ENCODE assay signal across 10 cellular contexts in the genomic region with DNA sequence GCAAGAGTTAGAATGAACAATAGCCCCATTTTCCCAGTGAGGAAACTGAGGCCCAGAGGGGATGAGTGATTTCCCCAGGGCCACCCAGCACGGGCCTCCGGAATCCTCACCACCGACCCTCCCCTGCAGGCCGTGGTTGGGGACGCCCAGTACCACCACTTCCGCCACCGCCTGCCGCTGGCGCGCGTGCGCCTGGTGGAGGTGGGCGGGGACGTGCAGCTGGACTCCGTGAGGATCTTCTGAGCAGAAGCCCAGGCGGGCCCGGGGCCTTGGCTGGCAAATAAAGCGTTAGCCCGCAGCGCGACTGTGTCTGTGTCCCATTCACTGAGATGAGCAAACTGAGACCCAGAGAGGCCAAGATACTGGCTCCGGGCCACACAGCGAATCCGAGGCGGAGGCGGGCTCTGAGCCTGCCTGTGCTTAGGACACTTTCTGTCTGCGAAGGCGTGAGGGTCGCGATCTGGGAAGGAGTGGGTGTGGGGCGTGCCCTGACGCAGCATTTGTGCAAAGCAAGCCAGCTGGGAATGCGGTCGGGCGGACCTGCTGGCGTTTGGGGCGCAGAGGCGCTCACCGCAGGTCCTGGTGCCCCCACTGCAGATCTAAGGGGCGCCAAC. TPM values are rescaled to one million over a fixed set of nuclear protein-coding genes. Genes with fewer than 3 reads are reported as not detected.
A peak's percentile ranks its signal among the peaks of the same experiment; 100 is the strongest.
DNase-seq lines count a peak whose midpoint lies in the region; ATAC-seq, FAIRE-seq and TF ChIP-seq lines count a peak whose summit lies in the region.
"Not testable (repeated sequence)": the region's sequence is repeated elsewhere in the genome, so short reads cannot be mapped to it uniquely, and the experiment has no call there.
"Had no signal": no experiment of that assay in that cellular context is flagged by ENCODE, and none has a peak within 500 bp of the region (broad histone marks: within the 10 kb centered on the region; RNA-seq: fewer than 3 reads in every experiment).

No MANE protein-coding gene starts in this region.

- H3K27me3 Mint-ChIP-seq in GM23338 (ENCODE audit: insufficient read depth, low read depth, poor library complexity), result peaks cover 18% of the 10 kb centered on the region
- peaks cover 14% of the 10 kb centered on the region for H3K27me3 Mint-ChIP-seq in activated CD8-positive, alpha-beta T cell treated with anti-CD3 and anti-CD28 coated beads, Interleukin-2, amount 10 ng/mL, durations not matched to agents 7 days and 5 days (ENCODE audit: low read depth)

- H3K27me3 ChIP-seq in GM23338 (ENCODE audit: insufficient read depth), result peaks cover 11% of the 10 kb centered on the region; the same call in 1 of the 2 replicates
- H3K27me3 ChIP-seq in keratinocyte (ENCODE audit: control insufficient read depth, extremely low read depth, insufficient read depth, low read length); psoas muscle (ENCODE audit: insufficient read depth in 3 of 3, low read length in 2 of 3): not testable (repeated sequence)

- ATAC-seq in GM18858 (IDR thresholded peaks at IDR 0.05; ENCODE audit: unreplicated experiment), result peak; percentile 49
- peak; percentile 81 for ATAC-seq in GM23338
- ATAC-seq in HG03354 (IDR thresholded peaks at IDR 0.05; ENCODE audit: poor library complexity, severe bottlenecking, unreplicated experiment), result peak; percentile 69
- peak; percentile 90 for ATAC-seq in activated CD8-positive, alpha-beta T cell treated with anti-CD3 and anti-CD28 coated beads, Interleukin-2, amount 10 ng/mL, durations not matched to agents 7 days and 5 days
- ATAC-seq in psoas muscle, result peak; percentile 62 to 86 (median 80)

- H3K4me2 ChIP-seq in GM23338 (peak overlapping the region; percentile 49; the same call in 1 of the 2 replicates), keratinocyte (ENCODE audit: control insufficient read depth, extremely low read depth, insufficient read depth, low read depth, low read length) (peak overlapping the region; percentile 52)

- not testable (repeated sequence) for H3K27ac Mint-ChIP-seq in GM23338; activated CD8-positive, alpha-beta T cell treated with anti-CD3 and anti-CD28 coated beads, Interleukin-2, amount 10 ng/mL, durations not matched to agents 7 days and 5 days

- dilution Hi-C loops in keratinocyte (cut with MboI; ENCODE audit: extremely low pct_ligation_motif_present, low sequenced_read_pairs), result not testable (repeated sequence)

- not testable (repeated sequence) for H3K36me3 Mint-ChIP-seq in GM23338 (ENCODE audit: low read depth); activated CD8-positive, alpha-beta T cell treated with anti-CD3 and anti-CD28 coated beads, Interleukin-2, amount 10 ng/mL, durations not matched to agents 7 days and 5 days (ENCODE audit: low read depth)

- H3K9ac ChIP-seq in keratinocyte (ENCODE audit: control insufficient read depth, extremely low read depth, insufficient read depth, low read length), result not testable (repeated sequence)

- not testable (repeated sequence) for H3F3A ChIP-seq in GM23338 (replicated peaks; ENCODE audit: low read depth)

- not testable (repeated sequence) for H3K4me1 Mint-ChIP-seq in GM23338; activated CD8-positive, alpha-beta T cell treated with anti-CD3 and anti-CD28 coated beads, Interleukin-2, amount 10 ng/mL, durations not matched to agents 7 days and 5 days (ENCODE audit: low read depth)

- H3K4me3 Mint-ChIP-seq in GM23338; activated CD8-positive, alpha-beta T cell treated with anti-CD3 and anti-CD28 coated beads, Interleukin-2, amount 10 ng/mL, durations not matched to agents 7 days and 5 days: not testable (repeated sequence)

- H2AFZ ChIP-seq in GM23338; keratinocyte (ENCODE audit: control insufficient read depth, low read length): not testable (repeated sequence)

- FAIRE-seq in endometrium (lab: Jason Lieb, UNC) (peak; percentile 93), keratinocyte (lab: Jason Lieb, UNC) (peak; percentile 99)

- not testable (repeated sequence) for H3K9me2 ChIP-seq in GM23338 (ENCODE audit: insufficient read depth)

- intact Hi-C loops in psoas muscle (cut with DNase I), result not testable (repeated sequence)

- CTCF ChIA-PET in activated CD8-positive, alpha-beta T cell treated with anti-CD3 and anti-CD28 coated beads, Interleukin-2, amount 10 ng/mL, durations not matched to agents 7 days and 5 days (lab: Charles Lee), result not testable (repeated sequence)

- POLR2A ChIA-PET in activated CD8-positive, alpha-beta T cell treated with anti-CD3 and anti-CD28 coated beads, Interleukin-2, amount 10 ng/mL, durations not matched to agents 7 days and 5 days (lab: Charles Lee), result not testable (repeated sequence)

- not testable (repeated sequence) for H3K79me2 ChIP-seq in GM23338 (replicated peaks; ENCODE audit: insufficient read depth); keratinocyte (ENCODE audit: control insufficient read depth, insufficient read depth, low read length)

- not testable (repeated sequence) for H3K9me3 ChIP-seq in keratinocyte (ENCODE audit: control insufficient read depth, low read depth, low read length); psoas muscle

- TF ChIP-seq CTCF in GM23338 (conservative IDR thresholded peaks at IDR 0.05; ENCODE audit: low read depth in 2 of 2); keratinocyte (optimal IDR thresholded peaks at IDR 0.05 in 1 of 3, IDR thresholded peaks at IDR 0.05 in 1 of 3, conservative IDR thresholded peaks at IDR 0.05 in 1 of 3; ENCODE audit: extremely low read depth in 1 of 3, insufficient read depth in 2 of 3, low read length in 3 of 3); psoas muscle (IDR thresholded peaks at IDR 0.05): not testable (repeated sequence)

- not testable (repeated sequence) for H3K4me1 ChIP-seq in GM23338 (ENCODE audit: insufficient read depth); psoas muscle
- H3K4me1 ChIP-seq in keratinocyte (ENCODE audit: control insufficient read depth, extremely low read depth, insufficient read depth, low read length), result peaks cover 35% of the 10 kb centered on the region

- no CpG with 5 or more reads among the region's 40 CpGs for WGBS in psoas muscle, 3 donors

- not testable (repeated sequence) for H3K36me3 ChIP-seq in GM23338 (ENCODE audit: insufficient read depth); keratinocyte (ENCODE audit: control insufficient read depth in 2 of 2, extremely low read depth in 1 of 2, insufficient read depth in 2 of 2, low read length in 2 of 2); psoas muscle (ENCODE audit: insufficient read depth in 1 of 2, low read depth in 1 of 2)

- not testable (repeated sequence) for DNase-seq in GM23338 (ENCODE audit: low spot score); activated CD8-positive, alpha-beta T cell treated with anti-CD3 and anti-CD28 coated beads, Interleukin-2, amount 10 ng/mL, durations not matched to agents 7 days and 5 days; keratinocyte (ENCODE audit: low read depth, low spot score); psoas muscle

- not testable (repeated sequence) for H3K27ac ChIP-seq in GM23338 (ENCODE audit: low read depth); keratinocyte (ENCODE audit: control insufficient read depth, insufficient read depth, low read length); psoas muscle

- peak overlapping the region; percentile 43; the same call in 1 of the 2 replicates for H3K4me3 ChIP-seq in GM23338
- H3K4me3 ChIP-seq in keratinocyte (ENCODE audit: control insufficient read depth in 2 of 3, extremely low read depth in 1 of 3, insufficient read depth in 2 of 3, low read depth in 1 of 3, low read length in 3 of 3), result not testable (repeated sequence)
- peak overlapping the region; percentile 46 for H3K4me3 ChIP-seq in psoas muscle

- not testable (repeated sequence) for H4K20me1 ChIP-seq in GM23338 (replicated peaks; ENCODE audit: insufficient read depth); keratinocyte (ENCODE audit: control insufficient read depth, extremely low read depth, insufficient read depth, low read length)

- H3K9me3 Mint-ChIP-seq in GM23338; activated CD8-positive, alpha-beta T cell treated with anti-CD3 and anti-CD28 coated beads, Interleukin-2, amount 10 ng/mL, durations not matched to agents 7 days and 5 days (ENCODE audit: insufficient read depth): not testable (repeated sequence)

- not testable (repeated sequence) for H3K9me1 ChIP-seq in keratinocyte (ENCODE audit: control insufficient read depth, extremely low read depth, insufficient read depth, low read length)

RNA-seq across cellular contexts. Expression of gene LGALS7B, which starts 2.6 kb away (rescaled TPM):
- total RNA-seq in GM23338 (2014; rRNA removed; shearing (Covaris generic)), result 2.4 TPM in 1 of 2 replicates, not detected in the other
- polyA plus RNA-seq in GM23338 (2016; fragmentation: Nextera tagmentation; extraction: Ambion mirVana) (6.6 and 8.6 TPM in 2 replicates), keratinocyte (1,330 to 7,133 TPM (median 1,668 TPM) in 3 replicates), psoas muscle (under 1 TPM in 1 of 3 donors, not detected in 2; 0.91 TPM)
- not detected for total RNA-seq in activated CD8-positive, alpha-beta T cell treated with anti-CD3 and anti-CD28 coated beads, Interleukin-2, amount 10 ng/mL, durations not matched to agents 7 days and 5 days
- polyA plus RNA-seq in keratinocyte (2011; ENCODE audit: low read depth), result 2,078 TPM
- 1,317 and 3,328 TPM in 2 replicates for polyA plus RNA-seq in keratinocyte (2011; cell fraction: cytosol; rRNA removed)
- 746 and 1,115 TPM in 2 replicates for polyA plus RNA-seq in keratinocyte (2011; cell fraction: nucleus; rRNA removed)
- 3,308 and 8,816 TPM in 2 replicates for polyA plus RNA-seq in keratinocyte (2012; ENCODE audit: low replicate concordance)
- polyA minus RNA-seq in keratinocyte, result 127 to 666 TPM (median 341 TPM) in 3 replicates
- 1,769 TPM for polyA minus RNA-seq in keratinocyte (2011; cell fraction: cytosol; rRNA and poly(A)+ RNA removed)
- polyA minus RNA-seq in keratinocyte (2011; cell fraction: nucleus; rRNA and poly(A)+ RNA removed), result 213 and 279 TPM in 2 replicates
- total RNA-seq in psoas muscle, result not detected
- total RNA-seq: activated naive CD8-positive, alpha-beta T cell treated with anti-CD3 and anti-CD28 coated beads for 36 hours; neural crest cell had no signal

RNA-seq across cellular contexts. Expression of gene LGALS7, which starts 18.2 kb away (rescaled TPM):
- not detected in 2 replicates for total RNA-seq in GM23338 (2014; rRNA removed; shearing (Covaris generic))
- 1.6 and 4.8 TPM in 2 replicates for polyA plus RNA-seq in GM23338 (2016; fragmentation: Nextera tagmentation; extraction: Ambion mirVana)
- not detected for total RNA-seq in activated CD8-positive, alpha-beta T cell treated with anti-CD3 and anti-CD28 coated beads, Interleukin-2, amount 10 ng/mL, durations not matched to agents 7 days and 5 days
- 9.1 to 19.7 TPM (median 19.6 TPM) in 3 replicates for polyA plus RNA-seq in keratinocyte
- polyA plus RNA-seq in keratinocyte (2011; ENCODE audit: low read depth), result 8.7 TPM
- polyA plus RNA-seq in keratinocyte (2011; cell fraction: cytosol; rRNA removed), result 16.2 and 26.5 TPM in 2 replicates
- polyA plus RNA-seq in keratinocyte (2011; cell fraction: nucleus; rRNA removed), result 28.7 and 31.3 TPM in 2 replicates
- polyA plus RNA-seq in keratinocyte (2012; ENCODE audit: low replicate concordance), result 11.3 and 42.2 TPM in 2 replicates
- 11.3 to 31.1 TPM (median 23.5 TPM) in 3 replicates for polyA minus RNA-seq in keratinocyte
- polyA minus RNA-seq in keratinocyte (2011; cell fraction: cytosol; rRNA and poly(A)+ RNA removed), result 21.7 TPM
- 6.1 and 6.9 TPM in 2 replicates for polyA minus RNA-seq in keratinocyte (2011; cell fraction: nucleus; rRNA and poly(A)+ RNA removed)
- total RNA-seq in psoas muscle, result not detected
- not detected for polyA plus RNA-seq in psoas muscle
- total RNA-seq: activated naive CD8-positive, alpha-beta T cell treated with anti-CD3 and anti-CD28 coated beads for 36 hours; HepG2; neural crest cell had no signal

RNA-seq across cellular contexts. Expression of gene LGALS4, which starts 21.2 kb away (rescaled TPM):
- 0.87 TPM in 1 of 2 replicates, not detected in the other for total RNA-seq in GM23338 (2014; rRNA removed; shearing (Covaris generic))
- polyA plus RNA-seq in GM23338 (2016; fragmentation: Nextera tagmentation; extraction: Ambion mirVana) (not detected in 2 replicates), keratinocyte (0.11 to 0.30 TPM (median 0.13 TPM) in 3 replicates), psoas muscle (under 1 TPM; 0.31 to 0.77 (median 0.53) TPM)
- 1 to 10 TPM; 1.6 to 1.8 TPM for total RNA-seq in activated CD8-positive, alpha-beta T cell treated with anti-CD3 and anti-CD28 coated beads, Interleukin-2, amount 10 ng/mL, durations not matched to agents 7 days and 5 days
- polyA plus RNA-seq in keratinocyte (2011; ENCODE audit: low read depth), result 0.86 TPM
- 0.13 TPM in 1 of 2 replicates, not detected in the other for polyA plus RNA-seq in keratinocyte (2011; cell fraction: cytosol; rRNA removed)
- 0.71 and 1.1 TPM in 2 replicates for polyA plus RNA-seq in keratinocyte (2011; cell fraction: nucleus; rRNA removed)
- 1.5 TPM in 1 of 2 replicates, not detected in the other for polyA plus RNA-seq in keratinocyte (2012; ENCODE audit: low replicate concordance)
- not detected in 3 replicates for polyA minus RNA-seq in keratinocyte
- not detected for polyA minus RNA-seq in keratinocyte (2011; cell fraction: cytosol; rRNA and poly(A)+ RNA removed)
- not detected in 2 replicates for polyA minus RNA-seq in keratinocyte (2011; cell fraction: nucleus; rRNA and poly(A)+ RNA removed)
- total RNA-seq in psoas muscle, result 1 to 10 TPM in 2 of 4 donors, under 1 TPM in 2; 0.62 to 2.0 (median 0.98) TPM

RNA-seq across cellular contexts. Expression of gene ECH1, which starts 40.0 kb away (rescaled TPM):
- 66.2 and 79.9 TPM in 2 replicates for total RNA-seq in GM23338 (2014; rRNA removed; shearing (Covaris generic))
- polyA plus RNA-seq in GM23338 (2016; fragmentation: Nextera tagmentation; extraction: Ambion mirVana), result 186 and 193 TPM in 2 replicates
- total RNA-seq in activated CD8-positive, alpha-beta T cell treated with anti-CD3 and anti-CD28 coated beads, Interleukin-2, amount 10 ng/mL, durations not matched to agents 7 days and 5 days, result 100 to 1,000 TPM; 170 to 175 TPM
- 64.9 to 85.5 TPM (median 72.1 TPM) in 3 replicates for polyA plus RNA-seq in keratinocyte
- polyA plus RNA-seq in keratinocyte (2011; ENCODE audit: low read depth), result 32.1 TPM
- polyA plus RNA-seq in keratinocyte (2011; cell fraction: cytosol; rRNA removed), result 46.8 and 72.4 TPM in 2 replicates
- polyA plus RNA-seq in keratinocyte (2011; cell fraction: nucleus; rRNA removed), result 40.6 and 53.7 TPM in 2 replicates
- polyA plus RNA-seq in keratinocyte (2012; ENCODE audit: low replicate concordance), result 87.0 and 145 TPM in 2 replicates
- polyA minus RNA-seq in keratinocyte, result 48.7 to 107 TPM (median 62.3 TPM) in 3 replicates
- 51.2 TPM for polyA minus RNA-seq in keratinocyte (2011; cell fraction: cytosol; rRNA and poly(A)+ RNA removed)
- polyA minus RNA-seq in keratinocyte (2011; cell fraction: nucleus; rRNA and poly(A)+ RNA removed), result 10.2 and 16.0 TPM in 2 replicates
- total RNA-seq in psoas muscle, result 100 to 1,000 TPM; 279 to 572 (median 404) TPM
- polyA plus RNA-seq in psoas muscle, result 100 to 1,000 TPM; 512 to 649 (median 601) TPM

RNA-seq across cellular contexts. Expression of gene CAPN12, which starts 47.3 kb away (rescaled TPM):
- 8.0 and 20.5 TPM in 2 replicates for total RNA-seq in GM23338 (2014; rRNA removed; shearing (Covaris generic))
- polyA plus RNA-seq in GM23338 (2016; fragmentation: Nextera tagmentation; extraction: Ambion mirVana) (19.1 and 21.8 TPM in 2 replicates), keratinocyte (5.6 to 20.4 TPM (median 6.0 TPM) in 3 replicates), psoas muscle (under 1 TPM; 0.27 to 0.35 (median 0.34) TPM)
- 10 to 100 TPM; 12.2 to 16.2 TPM for total RNA-seq in activated CD8-positive, alpha-beta T cell treated with anti-CD3 and anti-CD28 coated beads, Interleukin-2, amount 10 ng/mL, durations not matched to agents 7 days and 5 days
- 6.8 TPM for polyA plus RNA-seq in keratinocyte (2011; ENCODE audit: low read depth)
- 7.4 and 15.5 TPM in 2 replicates for polyA plus RNA-seq in keratinocyte (2011; cell fraction: cytosol; rRNA removed)
- polyA plus RNA-seq in keratinocyte (2011; cell fraction: nucleus; rRNA removed), result 32.9 and 44.6 TPM in 2 replicates
- polyA plus RNA-seq in keratinocyte (2012; ENCODE audit: low replicate concordance), result 4.6 and 7.5 TPM in 2 replicates
- polyA minus RNA-seq in keratinocyte, result 3.9 to 9.7 TPM (median 6.0 TPM) in 3 replicates
- polyA minus RNA-seq in keratinocyte (2011; cell fraction: cytosol; rRNA and poly(A)+ RNA removed), result 5.4 TPM
- polyA minus RNA-seq in keratinocyte (2011; cell fraction: nucleus; rRNA and poly(A)+ RNA removed), result 4.7 and 5.5 TPM in 2 replicates
- total RNA-seq in psoas muscle, result under 1 TPM; 0.32 to 0.64 (median 0.52) TPM
- total RNA-seq: neural crest cell had no signal
